Comparison of ENCODE assay signal across 9 cellular contexts in the genomic region with DNA sequence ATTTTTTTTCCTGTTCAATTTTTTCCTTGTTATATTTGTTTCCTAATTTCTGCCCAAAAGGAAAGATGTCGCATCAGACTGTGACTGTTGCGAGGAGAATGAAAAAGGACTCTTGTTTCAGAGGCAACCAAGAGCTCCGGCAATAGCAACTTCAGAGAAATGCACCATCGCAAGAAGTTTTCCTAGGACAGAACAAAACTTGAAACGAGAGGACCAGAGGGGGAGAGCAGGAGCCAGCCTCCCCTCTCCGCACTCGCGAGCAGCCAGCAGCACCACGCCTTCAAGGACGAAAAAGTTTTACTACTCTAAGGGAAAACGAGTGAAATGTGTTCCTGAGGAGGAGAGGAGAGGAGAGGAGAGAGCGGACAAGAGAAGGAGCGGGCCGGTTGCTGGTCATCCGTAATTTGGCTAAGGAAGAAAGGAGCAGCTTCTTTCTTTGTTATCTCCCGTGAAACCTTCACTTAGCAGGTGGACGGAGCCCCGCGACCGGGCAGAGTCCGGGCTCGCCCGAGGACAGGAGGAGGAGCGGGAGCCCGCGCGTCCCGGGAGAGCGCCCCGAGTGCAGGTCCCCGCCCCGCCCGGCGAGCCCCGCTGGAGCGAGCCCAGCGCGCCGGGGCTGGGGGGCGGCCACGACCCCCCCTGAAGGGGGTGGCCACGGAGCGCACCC. TPM values are rescaled to one million over a fixed set of nuclear protein-coding genes. Genes with fewer than 3 reads are reported as not detected.
DNase-seq lines count a peak whose midpoint lies in the region; ATAC-seq and TF ChIP-seq lines count a peak whose summit lies in the region.
"Had no signal": no experiment of that assay in that cellular context is flagged by ENCODE, and none has a peak within 500 bp of the region (broad histone marks: within the 10 kb centered on the region; RNA-seq: fewer than 3 reads in every experiment).

No MANE protein-coding gene starts in this region.

- peaks cover 86% of the 10 kb centered on the region for H3K27me3 ChIP-seq in NT2/D1 (ENCODE audit: insufficient read depth, insufficient read length)
- peaks cover 64 to 92% (median 88%) of the 10 kb centered on the region in 3 donors for H3K27me3 ChIP-seq in sigmoid colon
- peaks cover 86% of the 10 kb centered on the region for H3K27me3 ChIP-seq in upper lobe of right lung
- peaks cover 16% of the 10 kb centered on the region for H3K27me3 ChIP-seq in MM.1S (replicated peaks; ENCODE audit: insufficient read depth, low read length)

- no peaks in the 10 kb centered on the region for H3K9me3 ChIP-seq in NT2/D1 (ENCODE audit: insufficient read depth, low read length)
- no peaks in the 10 kb centered on the region for H3K9me3 ChIP-seq in sigmoid colon
- H3K9me3 ChIP-seq in upper lobe of right lung = no peaks in the 10 kb centered on the region
- H3K9me3 ChIP-seq in MM.1S (replicated peaks; ENCODE audit: insufficient read depth, low read length) = no peaks in the 10 kb centered on the region

- H3K27ac ChIP-seq in sigmoid colon = no peak overlapping the region
- H3K27ac ChIP-seq in upper lobe of right lung = no peak overlapping the region
- no peak overlapping the region for H3K27ac ChIP-seq in MM.1S (ENCODE audit: low read length)

- no peak for ATAC-seq in GM21423 (IDR thresholded peaks at IDR 0.05; ENCODE audit: unreplicated experiment)
- ATAC-seq in HG02884 (IDR thresholded peaks at IDR 0.05; ENCODE audit: unreplicated experiment) = no peak
- no peak for ATAC-seq in upper lobe of right lung

- no peaks in the 10 kb centered on the region for H3F3A ChIP-seq in MM.1S (ENCODE audit: insufficient read depth, low read length)

- no peak overlapping the region for H2AFZ ChIP-seq in MM.1S (ENCODE audit: low read length)

- no peak overlapping the region for H3K4me2 ChIP-seq in MM.1S (ENCODE audit: low read depth, low read length)

- H3K4me3 ChIP-seq in NT2/D1 (ENCODE audit: insufficient read length, low read depth) = peak overlapping the region; percentile 49
- peak overlapping the region; percentile 83 for H3K4me3 ChIP-seq in epithelial cell of proximal tubule (ENCODE audit: low read depth, low read length)
- H3K4me3 ChIP-seq in sigmoid colon = peak overlapping the region in 3 of 4 donors; percentile 29 to 41 (median 37)
- H3K4me3 ChIP-seq in upper lobe of right lung = no peak overlapping the region
- H3K4me3 ChIP-seq in MM.1S (ENCODE audit: low read length) = no peak overlapping the region

- peaks cover 9% of the 10 kb centered on the region for H3K4me1 ChIP-seq in NT2/D1 (ENCODE audit: insufficient read depth, insufficient read length)
- H3K4me1 ChIP-seq in sigmoid colon = peaks cover 0 to 52% (median 47%) of the 10 kb centered on the region in 4 donors
- H3K4me1 ChIP-seq in upper lobe of right lung = peaks cover 19% of the 10 kb centered on the region
- no peaks in the 10 kb centered on the region for H3K4me1 ChIP-seq in MM.1S (ENCODE audit: low read length)

- H3K9ac ChIP-seq in NT2/D1 (ENCODE audit: insufficient read length, low read depth) (no peak overlapping the region), MM.1S (ENCODE audit: low read length) (no peak overlapping the region)

- no peak for TF ChIP-seq EP300 in sigmoid colon (IDR thresholded peaks at IDR 0.05)

- no peaks in the 10 kb centered on the region for H3K9me2 ChIP-seq in MM.1S (replicated peaks; ENCODE audit: insufficient read depth, low read length)

- no peak for TF ChIP-seq CTCF in GM10266 (IDR thresholded peaks at IDR 0.05; ENCODE audit: control insufficient read depth, insufficient read depth, low read depth, missing control alignments)
- no peak for TF ChIP-seq CTCF in epithelial cell of proximal tubule (conservative IDR thresholded peaks at IDR 0.05; ENCODE audit: low read depth, low read length)
- TF ChIP-seq CTCF in sigmoid colon (IDR thresholded peaks at IDR 0.05) = no peak
- TF ChIP-seq CTCF in upper lobe of right lung (IDR thresholded peaks at IDR 0.05) = no peak
- TF ChIP-seq CTCF in MM.1S (IDR thresholded peaks at IDR 0.05; ENCODE audit: low read length) = no peak

- 2 to 5% methylated on average over 43 of the region's 43 CpGs for WGBS in sigmoid colon, 2 donors

- no peaks in the 10 kb centered on the region for H3K79me2 ChIP-seq in MM.1S (ENCODE audit: low read length)

- intact Hi-C loops in sigmoid colon (cut with DNase I) (no loop called here), upper lobe of right lung (cut with DNase I) (no loop called here)

- no peaks in the 10 kb centered on the region for H3K36me3 ChIP-seq in NT2/D1 (ENCODE audit: insufficient read depth, insufficient read length, low read length)
- H3K36me3 ChIP-seq in sigmoid colon = no peaks in the 10 kb centered on the region
- H3K36me3 ChIP-seq in upper lobe of right lung = no peaks in the 10 kb centered on the region
- no peaks in the 10 kb centered on the region for H3K36me3 ChIP-seq in MM.1S (replicated peaks; ENCODE audit: insufficient read depth, low read length)

- no peaks in the 10 kb centered on the region for H4K20me1 ChIP-seq in MM.1S (ENCODE audit: insufficient read depth, low read length)

- no peak for TF ChIP-seq POLR2A in sigmoid colon (IDR thresholded peaks at IDR 0.05)

- DNase-seq in GM10266 (ENCODE audit: extremely low spot score) (peak; percentile 47), NT2/D1 (ENCODE audit: low read depth, low spot score) (no peak), epithelial cell of proximal tubule (ENCODE audit: low read depth) (no peak), sigmoid colon (no peak), upper lobe of right lung (no peak), MM.1S (no peak)

RNA-seq across cellular contexts. Expression of gene POU3F3, which starts 0.7 kb away (rescaled TPM):
- total RNA-seq in epithelial cell of proximal tubule = 22.1 and 34.0 TPM in 2 replicates
- 1 to 10 TPM in 1 of 4 donors, under 1 TPM in 3; 0.36 to 1.4 (median 0.80) TPM for total RNA-seq in sigmoid colon
- polyA plus RNA-seq in sigmoid colon = under 1 TPM in 1 of 3 donors, not detected in 2; 0.39 TPM
- total RNA-seq in upper lobe of right lung = not detected
- total RNA-seq: RPMI7951 had no signal

Comparison
In these comparisons a context has a peak if more than half of its experiments do, and no peak if none do; other contexts are left out.
1. H3K4me3 ChIP-seq: peak in NT2/D1 (single experiment), epithelial cell of proximal tubule (single experiment) and sigmoid colon (3 of 4); none in upper lobe of right lung (single experiment) and MM.1S (single experiment).